ENCODE assay signal across 28 cellular contexts in the genomic region with DNA sequence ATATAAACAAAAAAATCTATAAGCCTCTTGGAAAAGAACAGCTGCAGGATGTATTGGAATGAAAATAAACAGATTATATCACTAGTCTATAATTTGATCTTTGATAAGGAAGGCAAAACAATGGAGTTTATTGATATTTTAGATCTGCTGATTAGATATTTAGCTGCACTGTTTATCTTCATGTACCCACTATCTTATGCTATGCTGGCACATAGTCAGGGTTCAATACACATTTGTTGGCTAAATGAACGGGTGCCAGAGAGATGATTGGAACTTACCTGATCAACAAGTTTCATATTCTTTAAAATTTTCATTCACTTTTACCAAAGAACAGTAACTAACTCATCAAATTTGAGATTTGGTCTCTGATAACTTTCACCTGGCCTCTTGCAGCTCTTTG. TPM values are rescaled to one million over a fixed set of nuclear protein-coding genes. Genes with fewer than 3 reads are reported as not detected.
"Had no signal": no experiment of that assay in that cellular context is flagged by ENCODE, and none has a peak within 500 bp of the region (broad histone marks: within the 10 kb centered on the region; RNA-seq: fewer than 3 reads in every experiment).

No MANE protein-coding gene starts in this region.

- DNase-seq: activated CD8-positive, alpha-beta memory T cell treated with anti-CD3 and anti-CD28 coated beads for 24 hours; activated CD8-positive, alpha-beta memory T cell treated with anti-CD3 and anti-CD28 coated beads, Interleukin-2, amount 50 U/mL, for 48 hours; activated naive CD8-positive, alpha-beta T cell treated with anti-CD3 and anti-CD28 coated beads for 36 hours; amniotic stem cell; effector memory CD8-positive, alpha-beta T cell; foreskin keratinocyte; glutamatergic neuron; hypothalamus; islet precursor cell; naive B cell; right cardiac atrium; stimulated activated CD4-positive, alpha-beta T cell treated with anti-CD3 and anti-CD28 coated beads, Interleukin-15, amount 100 ng/mL, for 24 hours; stimulated activated CD4-positive, alpha-beta T cell treated with anti-CD3 and anti-CD28 coated beads, Interleukin-2, amount 100 ng/mL, for 48 hours; stomach had no signal

- H3K4me3 Mint-ChIP-seq: activated naive CD8-positive, alpha-beta T cell treated with anti-CD3 and anti-CD28 coated beads for 36 hours; effector memory CD8-positive, alpha-beta T cell; naive B cell; neural crest cell; type B pancreatic cell had no signal

- H3K27me3 ChIP-seq: foreskin keratinocyte, stomach had no signal

- H3K27me3 Mint-ChIP-seq: activated naive CD8-positive, alpha-beta T cell treated with anti-CD3 and anti-CD28 coated beads for 36 hours; naive B cell; type B pancreatic cell had no signal

- H3K9me3 ChIP-seq: prostate gland, stomach had no signal

- H3K4me1 ChIP-seq: prostate gland had no signal

- H3K36me3 ChIP-seq: prostate gland, stomach had no signal

- ATAC-seq: activated CD4-positive, CD25-positive, alpha-beta regulatory T cell treated with anti-CD3 and anti-CD28 coated beads, Interleukin-2, amount 50 U/mL, for 24 hours; effector memory CD8-positive, alpha-beta T cell; left lobe of liver; right cardiac atrium had no signal

- H3K4me3 ChIP-seq: lung, prostate gland, skin epidermis, stomach had no signal

- H3K36me3 Mint-ChIP-seq: activated naive CD8-positive, alpha-beta T cell treated with anti-CD3 and anti-CD28 coated beads for 36 hours; naive B cell; type B pancreatic cell had no signal

- H3K9me3 Mint-ChIP-seq: effector memory CD8-positive, alpha-beta T cell; naive B cell had no signal

- H3K27ac ChIP-seq: prostate gland had no signal

RNA-seq across cellular contexts. Expression of a gene that starts 26.9 kb away (rescaled TPM):
- total RNA-seq: activated naive CD8-positive, alpha-beta T cell treated with anti-CD3 and anti-CD28 coated beads for 36 hours; cardiac septum; dermis microvascular lymphatic vessel endothelial cell; epithelial cell of proximal tubule; fibroblast of lung; foreskin keratinocyte; left lobe of liver; lung; neural crest cell; osteocyte; prostate gland; right cardiac atrium; stomach; T-helper 1 cell treated with Interleukin-12 subunit alpha and Interleukin-12 subunit beta and Interleukin-4 antibody, amounts not matched to agents 30 ng/mL and 1 ng/mL, for 36 hours; temporal lobe had no signal
- polyA plus RNA-seq: fibroblast of lung, foreskin keratinocyte, lung, right cardiac atrium, stomach had no signal
